In genomic region chr13:112824429-112824828, GRCh38 we compare ENCODE assay signal across 24 cellular contexts.
"Had no signal": no experiment of that assay in that cellular context is flagged by ENCODE, and none has a peak within 500 bp of the region (broad histone marks: within the 10 kb centered on the region; RNA-seq: fewer than 3 reads in every experiment).

No MANE protein-coding gene starts in this region.

- H3K4me1 Mint-ChIP-seq: memory B cell, neural crest cell had no signal

- H3K27ac ChIP-seq: left ventricle myocardium inferior, parathyroid adenoma, right atrium auricular region, skin epidermis, tibial nerve, uterus had no signal

- H3K79me2 ChIP-seq: parathyroid adenoma had no signal

- H3K4me1 ChIP-seq: parathyroid adenoma, right atrium auricular region, tibial nerve, uterus had no signal

- DNase-seq: islet precursor cell; left ventricle myocardium inferior; midbrain; mucosa of descending colon; naive thymus-derived CD4-positive, alpha-beta T cell; nucleus accumbens; stimulated activated CD4-positive, alpha-beta T cell treated with anti-CD3 and anti-CD28 coated beads, Interleukin-12 subunit alpha, Interleukin-12 subunit beta, amount 100 ng/mL, for 4 hours; stimulated activated CD4-positive, alpha-beta T cell treated with anti-CD3 and anti-CD28 coated beads, Interleukin-15, amount 100 ng/mL, for 24 hours; stimulated activated CD4-positive, alpha-beta T cell treated with anti-CD3 and anti-CD28 coated beads, Interleukin-2, amount 100 ng/mL, for 24 hours; stimulated activated CD4-positive, alpha-beta T cell treated with anti-CD3 and anti-CD28 coated beads, Interleukin-4, amount 100 ng/mL, for 1 hour; stimulated activated naive CD4-positive, alpha-beta T cell; substantia nigra had no signal

- H3K27me3 Mint-ChIP-seq: memory B cell; naive thymus-derived CD4-positive, alpha-beta T cell; natural killer cell treated with Interleukin-12 subunit alpha and Interleukin-12 subunit beta and Interleukin-15 and Interleukin-18, amount 100 ng/mL, for 72 hours; progenitor cell of endocrine pancreas; stimulated activated naive CD8-positive, alpha-beta T cell treated with anti-CD3 and anti-CD28 coated beads, Interleukin-15, Interleukin-2, amounts not matched to agents 100 ng/mL and 50 ng/mL, for 24 hours; type B pancreatic cell had no signal

- H3K27me3 ChIP-seq: right atrium auricular region, tibial nerve, uterus had no signal

- H3K9me3 ChIP-seq: left ventricle myocardium inferior, mucosa of descending colon, right atrium auricular region, tibial nerve, uterus had no signal

- ATAC-seq: mucosa of descending colon; naive thymus-derived CD4-positive, alpha-beta T cell; natural killer cell treated with Interleukin-12 subunit alpha and Interleukin-12 subunit beta and Interleukin-15 and Interleukin-18, amount 100 ng/mL, for 72 hours; sciatic nerve had no signal

- H3K36me3 ChIP-seq: uterus had no signal

- H3K4me3 Mint-ChIP-seq: memory B cell; naive thymus-derived CD4-positive, alpha-beta T cell; natural killer cell treated with Interleukin-12 subunit alpha and Interleukin-12 subunit beta and Interleukin-15 and Interleukin-18, amount 100 ng/mL, for 72 hours; neural crest cell; stimulated activated naive CD8-positive, alpha-beta T cell treated with anti-CD3 and anti-CD28 coated beads, Interleukin-15, Interleukin-2, amounts not matched to agents 100 ng/mL and 50 ng/mL, for 24 hours; type B pancreatic cell had no signal

- H3K9ac ChIP-seq: parathyroid adenoma had no signal

- H3K9me3 Mint-ChIP-seq: memory B cell; naive thymus-derived CD4-positive, alpha-beta T cell; natural killer cell treated with Interleukin-12 subunit alpha and Interleukin-12 subunit beta and Interleukin-15 and Interleukin-18, amount 100 ng/mL, for 72 hours; neural crest cell; stimulated activated naive CD8-positive, alpha-beta T cell treated with anti-CD3 and anti-CD28 coated beads, Interleukin-15, Interleukin-2, amounts not matched to agents 100 ng/mL and 50 ng/mL, for 24 hours; type B pancreatic cell had no signal

- H3K4me3 ChIP-seq: left ventricle myocardium inferior, mucosa of descending colon, right atrium auricular region, skin epidermis, tibial nerve, uterus had no signal

- H2AFZ ChIP-seq: parathyroid adenoma had no signal

- H3K27ac Mint-ChIP-seq: memory B cell; natural killer cell treated with Interleukin-12 subunit alpha and Interleukin-12 subunit beta and Interleukin-15 and Interleukin-18, amount 100 ng/mL, for 72 hours; progenitor cell of endocrine pancreas; stimulated activated naive CD8-positive, alpha-beta T cell treated with anti-CD3 and anti-CD28 coated beads, Interleukin-15, Interleukin-2, amounts not matched to agents 100 ng/mL and 50 ng/mL, for 24 hours; type B pancreatic cell had no signal
